Comparison of ENCODE assay signal across 19 cellular contexts in genomic region chr12:120094485-120094884, GRCh38. TPM values are rescaled to one million over a fixed set of nuclear protein-coding genes. Genes with fewer than 3 reads are reported as not detected.
DNase-seq lines count a peak whose midpoint lies in the region; ATAC-seq, FAIRE-seq and TF ChIP-seq lines count a peak whose summit lies in the region.
"Had no signal": no experiment of that assay in that cellular context is flagged by ENCODE, and none has a peak within 500 bp of the region (broad histone marks: within the 10 kb centered on the region; RNA-seq: fewer than 3 reads in every experiment).

No MANE protein-coding gene starts in this region.

- peaks cover 16% of the 10 kb centered on the region for H3K4me1 ChIP-seq in cardiac muscle cell (ENCODE audit: low read depth)
- peaks cover 30% of the 10 kb centered on the region for H3K4me1 ChIP-seq in left ventricle myocardium inferior
- H3K4me1 ChIP-seq in K562 (replicated peaks in 1 of 2; ENCODE audit: control insufficient read depth in 2 of 2, insufficient read depth in 2 of 2, low read length in 2 of 2): peaks cover 0 to 45% of the 10 kb centered on the region in 2 experiments; a peak in 2 of 5 replicates
- peaks cover 5% of the 10 kb centered on the region in 2 donors for H3K4me1 ChIP-seq in kidney (ENCODE audit: control insufficient read depth in 1 of 2, insufficient read depth in 1 of 2, low read depth in 1 of 2, low read length in 2 of 2)
- H3K4me1 ChIP-seq in ascending aorta: no peaks in the 10 kb centered on the region

- WGBS in K562 (ENCODE audit: insufficient coverage, low coverage, missing lambda C conversion rate): 89% methylated on average over 9 of the region's 9 CpGs

- no peak overlapping the region for H3K4me2 ChIP-seq in K562 (ENCODE audit: insufficient read depth, low read length)
- H3K4me2 ChIP-seq: hepatocyte had no signal

- H3K27me3 ChIP-seq in cardiac muscle cell (no peaks in the 10 kb centered on the region), left ventricle myocardium inferior (ENCODE audit: low read depth) (no peaks in the 10 kb centered on the region), K562 (ENCODE audit: control insufficient read depth in 2 of 2, insufficient read depth in 2 of 2, low read length in 2 of 2) (no peaks in the 10 kb centered on the region), ascending aorta (no peaks in the 10 kb centered on the region)
- H3K27me3 ChIP-seq: hepatocyte had no signal

- peaks cover 2% of the 10 kb centered on the region for H4K20me1 ChIP-seq in K562 (replicated peaks; ENCODE audit: control insufficient read depth, insufficient read depth, low read length)

- no peak for DNase-seq in cardiac muscle cell (ENCODE audit: low read depth in 1 of 2, low spot score in 1 of 2)
- DNase-seq in left ventricle myocardium inferior: no peak
- no peak for DNase-seq in K562 (ENCODE audit: extremely low read depth in 1 of 4, low spot score in 3 of 4)
- DNase-seq in kidney: peak; percentile 53
- DNase-seq in NCI-H69 (lab: John Stamatoyannopoulos, UW): no peak
- no peak for DNase-seq in ascending aorta (ENCODE audit: low spot score in 2 of 2)
- DNase-seq: activated CD4-positive, alpha-beta T cell treated with anti-CD3 and anti-CD28 coated beads, Interleukin-2, amount 50 U/mL, for 1 hour; activated naive CD8-positive, alpha-beta T cell treated with anti-CD3 and anti-CD28 coated beads for 36 hours; activated T-cell treated with anti-CD3 and anti-CD28 coated beads, Interleukin-2, amount 50 U/mL, for 48 hours; DND-41; NCI-H1930; NCI-H524 treated with DMSO at 0.1 percent for 48 hours; PC-3 had no signal

- FAIRE-seq in K562 (lab: Jason Lieb, UNC) (no peak), kidney (lab: Jason Lieb, UNC) (no peak)
- FAIRE-seq: GM19239, TTC549 had no signal

- no peak for TF ChIP-seq EP300 in K562 (IDR thresholded peaks at IDR 0.05; ENCODE audit: low read length)

- in situ Hi-C loops in K562 (cut with MboI): no loop called here

- H3K79me2 ChIP-seq in K562 (ENCODE audit: control insufficient read depth, insufficient read depth, low read length): no peaks in the 10 kb centered on the region
- H3K79me2 ChIP-seq: hepatocyte had no signal

- no peak overlapping the region for H2AFZ ChIP-seq in K562 (ENCODE audit: low read depth, low read length)
- H2AFZ ChIP-seq: hepatocyte had no signal

- POLR2A ChIA-PET in K562 (lab: Yijun Ruan, JAX): interaction anchor here (0.6 to 1.4 kb wide), 5 partner anchors 11 to 106 kb away, joined by 3 to 6 read pairs (median 3); partner anchors contain the start of gene BICDL1

- peak overlapping the region; percentile 71 for H3K27ac ChIP-seq in cardiac muscle cell
- no peak overlapping the region for H3K27ac ChIP-seq in left ventricle myocardium inferior (replicated peaks)
- no peak overlapping the region for H3K27ac ChIP-seq in K562 (ENCODE audit: extremely low read depth, low read depth, low read length)
- no peak overlapping the region for H3K27ac ChIP-seq in kidney (ENCODE audit: low read depth in 2 of 2, low read length in 2 of 2)
- no peak overlapping the region for H3K27ac ChIP-seq in ascending aorta
- H3K27ac ChIP-seq: hepatocyte had no signal

- TF ChIP-seq CTCF in cardiac muscle cell (IDR thresholded peaks at IDR 0.05; ENCODE audit: low read depth, low read length): no peak
- no peak for TF ChIP-seq CTCF in left ventricle myocardium inferior (IDR thresholded peaks at IDR 0.05; ENCODE audit: borderline replicate concordance)
- TF ChIP-seq CTCF in K562 (IDR thresholded peaks at IDR 0.05 in 2 of 3, conservative IDR thresholded peaks at IDR 0.05 in 1 of 3; ENCODE audit: insufficient read depth in 2 of 3, low read depth in 1 of 3, low read length in 3 of 3): no peak
- TF ChIP-seq CTCF in kidney (IDR thresholded peaks at IDR 0.05; ENCODE audit: borderline replicate concordance, extremely low read depth, insufficient read depth): no peak
- TF ChIP-seq CTCF in ascending aorta (IDR thresholded peaks at IDR 0.05): no peak

- H3K9me1 ChIP-seq in K562 (ENCODE audit: control insufficient read depth, insufficient read depth, low read length): no peaks in the 10 kb centered on the region

- CTCF ChIA-PET in K562 (lab: Yijun Ruan, JAX; ENCODE audit: low intra/inter-chr PET ratio): no interaction called here

- no TSS peak for BruUV-seq in K562 (replicated peaks; lab: Mats Ljungman, UMichigan)

- H3K9ac ChIP-seq in K562 (ENCODE audit: insufficient read depth in 1 of 2, low read depth in 2 of 2, low read length in 2 of 2) (peak overlapping the region in 1 of 2 experiments; percentile 72; a peak in 1 of 4 replicates), kidney (ENCODE audit: low read length in 2 of 2) (no peak overlapping the region)

- 0 out of 2 replicates have a peak, but pooled peaks have one; percentile 11 for TF ChIP-seq POLR2A in K562 (conservative IDR thresholded peaks at IDR 0.05)

- H3K36me3 ChIP-seq in cardiac muscle cell (peaks cover 9% of the 10 kb centered on the region), left ventricle myocardium inferior (peaks cover 51% of the 10 kb centered on the region), K562 (ENCODE audit: control insufficient read depth, insufficient read depth, low read length) (peaks cover 54% of the 10 kb centered on the region; the same call in 1 of the 3 replicates), kidney (ENCODE audit: control insufficient read depth in 1 of 2, insufficient read depth in 2 of 2, low read length in 2 of 2) (peaks cover 22 to 44% of the 10 kb centered on the region in 2 donors), ascending aorta (peaks cover 30 to 65% of the 10 kb centered on the region in 2 donors)

- no peak for TF ChIP-seq RAD21 in K562 (CRISPR knock-in tag; conservative IDR thresholded peaks at IDR 0.05 in 1 of 2, IDR thresholded peaks at IDR 0.05 in 1 of 2)

- no peak for ATAC-seq in K562
- no peak for ATAC-seq in HG02759 (IDR thresholded peaks at IDR 0.05; ENCODE audit: unreplicated experiment)
- no peak for ATAC-seq in GM21737 (IDR thresholded peaks at IDR 0.05; ENCODE audit: unreplicated experiment)
- ATAC-seq: mucosa of descending colon, PC-3 had no signal

- H3K9me3 ChIP-seq in cardiac muscle cell (ENCODE audit: low read depth): no peaks in the 10 kb centered on the region
- H3K9me3 ChIP-seq in left ventricle myocardium inferior (replicated peaks): no peaks in the 10 kb centered on the region
- H3K9me3 ChIP-seq in K562 (replicated peaks; ENCODE audit: control insufficient read depth, insufficient read depth, low read depth, low read length): no peaks in the 10 kb centered on the region
- no peaks in the 10 kb centered on the region for H3K9me3 ChIP-seq in kidney (ENCODE audit: control insufficient read depth in 1 of 2, low read length in 2 of 2)
- H3K9me3 ChIP-seq in ascending aorta: no peaks in the 10 kb centered on the region
- H3K9me3 ChIP-seq: mucosa of descending colon had no signal

- H3K4me3 ChIP-seq in cardiac muscle cell: no peak overlapping the region
- H3K4me3 ChIP-seq in left ventricle myocardium inferior: no peak overlapping the region
- no peak overlapping the region for H3K4me3 ChIP-seq in K562
- no peak overlapping the region for H3K4me3 ChIP-seq in kidney (ENCODE audit: low read length in 2 of 2)
- H3K4me3 ChIP-seq in ascending aorta: no peak overlapping the region
- H3K4me3 ChIP-seq: hepatocyte, mucosa of descending colon had no signal

- intact Hi-C loops in left ventricle myocardium inferior (cut with micrococcal nuclease): no loop called here
- intact Hi-C loops in K562 (cut with micrococcal nuclease): no loop called here
- intact Hi-C loops in kidney (cut with DNase I): no loop called here
- intact Hi-C loops in ascending aorta (cut with DNase I): no loop called here

TF ChIP-seq in K562, 482 proteins besides CTCF, POLR2A, EP300 and RAD21:
- no peak for TF ChIP-seq KAT2B (IDR thresholded peaks at IDR 0.05; ENCODE audit: low read depth, low read length)
- TF ChIP-seq NR2C1 (IDR thresholded peaks at IDR 0.05): no peak
- TF ChIP-seq NR2C1 (tag; IDR thresholded peaks at IDR 0.05): no peak
- TF ChIP-seq HINFP (tag; conservative IDR thresholded peaks at IDR 0.05; ENCODE audit: low read depth): no peak
- TF ChIP-seq TCF7L2 (IDR thresholded peaks at IDR 0.05; ENCODE audit: low read depth, low read length): no peak
- TF ChIP-seq GTF2A2 (tag; IDR thresholded peaks at IDR 0.05): no peak

RNA-seq across cellular contexts. Expression of gene RAB35, which starts 22.1 kb away (rescaled TPM):
- total RNA-seq in cardiac muscle cell (27.5 and 33.4 TPM in 2 replicates), left ventricle myocardium inferior (21.9 TPM), K562 (2014; rRNA removed) (38.9 and 47.9 TPM in 2 replicates), K562 (2014; rRNA removed; fragmentation: Illumina TruSeq; extraction: Trizol) (19.5 and 22.9 TPM in 2 replicates), K562 (2015; rRNA removed; fragmentation: Illumina TruSeq; extraction: Trizol) (36.0 and 36.6 TPM in 2 replicates), K562 (2021) (66.8 and 76.3 TPM in 2 replicates), kidney (56.1 TPM), ascending aorta (39.2 TPM)
- polyA plus RNA-seq in cardiac muscle cell (20.6 and 25.4 TPM in 2 replicates), K562 (2011; rRNA removed) (32.4 and 45.4 TPM in 2 replicates), K562 (2014; fragmentation: Illumina TruSeq; extraction: Trizol) (42.0 and 54.4 TPM in 2 replicates), K562 (2014; fragmentation: Nextera tagmentation; extraction: Ambion mirVana) (under 1 TPM; 0.65 to 0.94 TPM), K562 (2014; rRNA removed) (49.1 and 50.6 TPM in 2 replicates), kidney (ENCODE audit: insufficient read depth, low read depth, low replicate concordance) (23.2 TPM)
- total RNA-seq in K562 (2011; cell fraction: chromatin; rRNA removed; ENCODE audit: low replicate concordance): 15.2 and 30.6 TPM in 2 replicates
- 19.2 and 20.5 TPM in 2 replicates for total RNA-seq in K562 (2011; cell fraction: nucleolus; rRNA removed)
- 14.8 and 17.9 TPM in 2 replicates for total RNA-seq in K562 (2011; cell fraction: nucleoplasm; rRNA removed)
- 39.4 and 72.9 TPM in 2 replicates for polyA plus RNA-seq in K562 (2011; cell fraction: cytosol; rRNA removed)
- 23.4 and 33.0 TPM in 2 replicates for polyA plus RNA-seq in K562 (2011; cell fraction: nucleus; rRNA removed)
- polyA plus RNA-seq in K562 (2012): 42.4 and 50.7 TPM in 2 replicates
- 50.9 and 115 TPM in 2 replicates for polyA minus RNA-seq in K562 (2011; rRNA and poly(A)+ RNA removed)
- 29.8 and 41.0 TPM in 2 replicates for polyA minus RNA-seq in K562 (2011; cell fraction: cytosol; rRNA and poly(A)+ RNA removed)
- 6.7 and 6.9 TPM in 2 replicates for polyA minus RNA-seq in K562 (2011; cell fraction: nucleus; rRNA and poly(A)+ RNA removed)
